Comparison of ENCODE assay signal across 9 cellular contexts in genomic region chr14:104798300-104799238, GRCh38. TPM values are rescaled to one million over a fixed set of nuclear protein-coding genes. Genes with fewer than 3 reads are reported as not detected.
A peak's percentile ranks its signal among the peaks of the same experiment; 100 is the strongest.
DNase-seq lines count a peak whose midpoint lies in the region; ATAC-seq, FAIRE-seq and TF ChIP-seq lines count a peak whose summit lies in the region.
"Had no signal": no experiment of that assay in that cellular context is flagged by ENCODE, and none has a peak within 500 bp of the region (broad histone marks: within the 10 kb centered on the region; RNA-seq: fewer than 3 reads in every experiment).

No MANE protein-coding gene starts in this region.

- H3K27me3 ChIP-seq in BLaER1 treated with 17β-estradiol and CSF1 and Interleukin-3, amounts not matched to agents 10 nM and 100 nM, result peaks cover 0 to 31% (median 22%) of the 10 kb centered on the region in 11 experiments; a peak in 14 of 22 replicates
- H3K27me3 ChIP-seq in pancreas, result no peaks in the 10 kb centered on the region

- H3K4me2 ChIP-seq in BLaER1 treated with 17β-estradiol and CSF1 and Interleukin-3, amounts not matched to agents 10 nM and 100 nM, result peak overlapping the region; percentile 90 to 100 (median 99)

- peak overlapping the region in 7 of 11 experiments; percentile 7 to 84 (median 45); a peak in 10 of 22 replicates for H3K9ac ChIP-seq in BLaER1 treated with 17β-estradiol and CSF1 and Interleukin-3, amounts not matched to agents 10 nM and 100 nM

- no peaks in the 10 kb centered on the region for H3K9me3 ChIP-seq in BLaER1 treated with 17β-estradiol and CSF1 and Interleukin-3, amounts not matched to agents 10 nM and 100 nM (replicated peaks in 1 of 11)
- no peaks in the 10 kb centered on the region for H3K9me3 ChIP-seq in pancreas

- whole genome bisulfite sequencing in pancreas, 2 donors, result 78 to 84% methylated on average over 16 of the region's 16 CpGs

- H3K4me3 Mint-ChIP-seq in IgD-negative memory B cell, result peak overlapping the region in 3 of 4 donors; percentile 25 to 82 (median 81)
- H3K4me3 Mint-ChIP-seq in endothelial cell (ENCODE audit: unreplicated experiment), result peak overlapping the region; percentile 71

- TF ChIP-seq CTCF in endothelial cell (IDR thresholded peaks at IDR 0.05; ENCODE audit: unreplicated experiment) (no peak), pancreas (IDR thresholded peaks at IDR 0.05) (no peak)

- DNase-seq in endothelial cell (ENCODE audit: low spot score) (no peak), pancreas (peak in 2 of 6 donors; percentile 9 to 43), NOMO-1 treated with dmso at 0.1 percent for 144 hours (lab: John Stamatoyannopoulos, UW; ENCODE audit: unreplicated experiment) (no peak), NCI-H82 treated with DMSO at 0.1 percent for 48 hours (lab: John Stamatoyannopoulos, UW; ENCODE audit: unreplicated experiment) (no peak), SIG-M5 (lab: John Stamatoyannopoulos, UW) (no peak), cerebellar cortex (ENCODE audit: low spot score) (no peak)
- DNase-seq: NCI-H1436 treated with DMSO at 0.1 percent for 48 hours had no signal

- H4K20me1 ChIP-seq in BLaER1 treated with 17β-estradiol and CSF1 and Interleukin-3, amounts not matched to agents 10 nM and 100 nM, result peaks cover 9 to 44% (median 39%) of the 10 kb centered on the region in 11 experiments

- ATAC-seq in pancreas, result no peak

- peaks cover 23 to 26% (median 25%) of the 10 kb centered on the region in 3 donors for H3K4me1 Mint-ChIP-seq in IgD-negative memory B cell
- H3K4me1 Mint-ChIP-seq in endothelial cell (ENCODE audit: unreplicated experiment), result peaks cover 27% of the 10 kb centered on the region

- H3K27me3 Mint-ChIP-seq in IgD-negative memory B cell (no peaks in the 10 kb centered on the region), endothelial cell (ENCODE audit: unreplicated experiment) (peaks cover 32% of the 10 kb centered on the region)

- no peaks in the 10 kb centered on the region for H3K36me3 Mint-ChIP-seq in IgD-negative memory B cell
- H3K36me3 Mint-ChIP-seq in endothelial cell (ENCODE audit: low read depth, unreplicated experiment), result peaks cover 2% of the 10 kb centered on the region

- H3K4me3 ChIP-seq in BLaER1 treated with 17β-estradiol and CSF1 and Interleukin-3, amounts not matched to agents 10 nM and 100 nM, result no peak overlapping the region; a peak in 1 of 20 replicates
- no peak overlapping the region for H3K4me3 ChIP-seq in pancreas

- peaks cover 0 to 3% (median 0%) of the 10 kb centered on the region in 11 experiments; a peak in 3 of 22 replicates for H3K36me3 ChIP-seq in BLaER1 treated with 17β-estradiol and CSF1 and Interleukin-3, amounts not matched to agents 10 nM and 100 nM
- H3K36me3 ChIP-seq in pancreas, result no peaks in the 10 kb centered on the region

- intact Hi-C loops in pancreas (cut with DNase I), result no loop called here

- H3K27ac Mint-ChIP-seq in IgD-negative memory B cell (peak overlapping the region; percentile 71 to 93 (median 92)), endothelial cell (ENCODE audit: unreplicated experiment) (peak overlapping the region; percentile 44)

- H3K4me1 ChIP-seq in BLaER1 treated with 17β-estradiol and CSF1 and Interleukin-3, amounts not matched to agents 10 nM and 100 nM, result peaks cover 57 to 82% (median 78%) of the 10 kb centered on the region in 10 experiments
- H3K4me1 ChIP-seq in pancreas, result peaks cover 22 to 40% (median 23%) of the 10 kb centered on the region in 3 donors

- FAIRE-seq in pancreas (lab: Jason Lieb, UNC), result no peak

- H3K9me3 Mint-ChIP-seq in IgD-negative memory B cell, result no peaks in the 10 kb centered on the region
- no peaks in the 10 kb centered on the region for H3K9me3 Mint-ChIP-seq in endothelial cell (ENCODE audit: unreplicated experiment)

- peak overlapping the region in 1 of 11 experiments; percentile 28; a peak in 1 of 22 replicates for H3K27ac ChIP-seq in BLaER1 treated with 17β-estradiol and CSF1 and Interleukin-3, amounts not matched to agents 10 nM and 100 nM
- peak overlapping the region in 3 of 4 donors; percentile 84 to 97 (median 93) for H3K27ac ChIP-seq in pancreas

RNA-seq across cellular contexts. Expression of gene ZBTB42, which starts 2.3 kb away (rescaled TPM):
- 1.0 TPM for polyA plus RNA-seq in IgD-negative memory B cell
- total RNA-seq in endothelial cell (ENCODE audit: unreplicated experiment), result 2.4 TPM
- 10 to 100 TPM in 1 of 6 donors, 1 to 10 TPM in 5; 7.8 to 10.8 (median 8.5) TPM for total RNA-seq in pancreas
- polyA plus RNA-seq in pancreas, result 1 to 10 TPM; 4.1 to 7.6 TPM

RNA-seq across cellular contexts. Expression of gene AKT1, which starts 3.0 kb away (rescaled TPM):
- polyA plus RNA-seq in IgD-negative memory B cell (8.2 TPM), pancreas (100 to 1,000 TPM in 1 of 2 donors, 10 to 100 TPM in 1; 84.7 to 106 TPM)
- total RNA-seq in endothelial cell (ENCODE audit: unreplicated experiment) (133 TPM), pancreas (100 to 1,000 TPM in 1 of 6 donors, 10 to 100 TPM in 5; 70.0 to 102 (median 79.7) TPM)

RNA-seq across cellular contexts. Expression of gene SIVA1, which starts 45.6 kb away (rescaled TPM):
- 195 TPM for polyA plus RNA-seq in IgD-negative memory B cell
- 84.3 TPM for total RNA-seq in endothelial cell (ENCODE audit: unreplicated experiment)
- 10 to 100 TPM; 29.1 to 54.6 (median 38.8) TPM for total RNA-seq in pancreas
- polyA plus RNA-seq in pancreas, result 100 to 1,000 TPM in 1 of 2 donors, 10 to 100 TPM in 1; 76.3 to 136 TPM
